ENCODE assay signal across 21 cellular contexts in genomic region chr22:31144223-31144622, GRCh38. TPM values are rescaled to one million over a fixed set of nuclear protein-coding genes. Genes with fewer than 3 reads are reported as not detected.
DNase-seq lines count a peak whose midpoint lies in the region; ATAC-seq, FAIRE-seq and TF ChIP-seq lines count a peak whose summit lies in the region.
"Had no signal": no experiment of that assay in that cellular context is flagged by ENCODE, and none has a peak within 500 bp of the region (broad histone marks: within the 10 kb centered on the region; RNA-seq: fewer than 3 reads in every experiment).

No MANE protein-coding gene starts in this region.

- peaks cover 13% of the 10 kb centered on the region for H3K9me3 Mint-ChIP-seq in activated CD4-positive, alpha-beta T cell treated with anti-CD3 and anti-CD28 coated beads for 36 hours (ENCODE audit: low read depth)
- H3K9me3 Mint-ChIP-seq: activated CD4-positive, alpha-beta T cell treated with anti-CD3 and anti-CD28 coated beads, Interleukin-2, amount 10 ng/mL, durations not matched to agents 24 days and 14 days had no signal

- H3K36me3 ChIP-seq in bronchial epithelial cell (ENCODE audit: control insufficient read depth, insufficient read depth, low read length) (no peaks in the 10 kb centered on the region), mucosa of descending colon (ENCODE audit: low read depth) (no peaks in the 10 kb centered on the region)
- H3K36me3 ChIP-seq: SJSA1, tibial artery had no signal

- peak; percentile 18 for DNase-seq in activated CD4-positive, alpha-beta T cell treated with anti-CD3 and anti-CD28 coated beads for 36 hours
- DNase-seq in activated CD4-positive, alpha-beta T cell treated with anti-CD3 and anti-CD28 coated beads, Interleukin-2, amount 50 U/mL, for 1 hour, result no peak
- DNase-seq in HuH-7 (ENCODE audit: low spot score) (peak; percentile 22), bronchial epithelial cell (ENCODE audit: low read depth) (peak; percentile 69), mucosa of descending colon (no peak), D341Med (ENCODE audit: low spot score) (no peak), NCI-H2107 (lab: John Stamatoyannopoulos, UW) (no peak)
- DNase-seq: activated CD4-positive, alpha-beta T cell treated with anti-CD3 and anti-CD28 coated beads, Interleukin-2, amount 10 ng/mL, durations not matched to agents 24 days and 14 days; activated T-cell treated with anti-CD3 and anti-CD28 coated beads, Interleukin-2, amount 50 U/mL, for 48 hours; amniotic stem cell; GDM1; kidney glomerular epithelial cell; NCI-H1436; occipital lobe; T1000 had no signal

- H3K4me1 Mint-ChIP-seq in activated CD4-positive, alpha-beta T cell treated with anti-CD3 and anti-CD28 coated beads for 36 hours, result peaks cover 8% of the 10 kb centered on the region

- intact Hi-C loops in activated CD4-positive, alpha-beta T cell treated with anti-CD3 and anti-CD28 coated beads for 36 hours (cut with DNase I, micrococcal nuclease), result no loop called here
- intact Hi-C loops in mucosa of descending colon (cut with DNase I, micrococcal nuclease), result loop anchor here in 1 of 2 donors (10.0 kb wide), 1 partner anchor 189 kb away; no protein-coding TSS in a partner anchor

- no peak overlapping the region for H3K4me3 Mint-ChIP-seq in activated CD4-positive, alpha-beta T cell treated with anti-CD3 and anti-CD28 coated beads for 36 hours
- H3K4me3 Mint-ChIP-seq: activated CD4-positive, alpha-beta T cell treated with anti-CD3 and anti-CD28 coated beads, Interleukin-2, amount 10 ng/mL, durations not matched to agents 24 days and 14 days; H9; IgD-negative memory B cell had no signal

- CTCF ChIA-PET in activated CD4-positive, alpha-beta T cell treated with anti-CD3 and anti-CD28 coated beads for 36 hours (lab: Charles Lee), result interaction anchor here (0.6 to 1.7 kb wide), 4 partner anchors 15 to 138 kb away, joined by 4 to 5 read pairs (median 4); partner anchors contain the start of gene RNF185

- POLR2A ChIA-PET in activated CD4-positive, alpha-beta T cell treated with anti-CD3 and anti-CD28 coated beads for 36 hours (lab: Charles Lee), result no interaction called here

- peak; percentile 88 for ATAC-seq in activated CD4-positive, alpha-beta T cell treated with anti-CD3 and anti-CD28 coated beads for 36 hours
- peak; percentile 73 for ATAC-seq in mucosa of descending colon
- no peak for ATAC-seq in HG03378 (IDR thresholded peaks at IDR 0.05; ENCODE audit: unreplicated experiment)

- no peaks in the 10 kb centered on the region for H3K27me3 Mint-ChIP-seq in activated CD4-positive, alpha-beta T cell treated with anti-CD3 and anti-CD28 coated beads for 36 hours
- H3K27me3 Mint-ChIP-seq: IgD-negative memory B cell had no signal

- peaks cover 4% of the 10 kb centered on the region for H3K27me3 ChIP-seq in bronchial epithelial cell (ENCODE audit: control insufficient read depth, insufficient read depth, low read length)
- H3K27me3 ChIP-seq: SJSA1 had no signal

- H3K9me3 ChIP-seq in mucosa of descending colon, result peaks cover 5% of the 10 kb centered on the region
- H3K9me3 ChIP-seq: tibial artery had no signal

- no peak overlapping the region for H3K27ac Mint-ChIP-seq in activated CD4-positive, alpha-beta T cell treated with anti-CD3 and anti-CD28 coated beads for 36 hours
- H3K27ac Mint-ChIP-seq: activated CD4-positive, alpha-beta T cell treated with anti-CD3 and anti-CD28 coated beads, Interleukin-2, amount 10 ng/mL, durations not matched to agents 24 days and 14 days; H9 had no signal

- FAIRE-seq in bronchial epithelial cell (lab: Jason Lieb, UNC), result no peak

- H3K4me1 ChIP-seq in mucosa of descending colon (ENCODE audit: low read depth), result peaks cover 4% of the 10 kb centered on the region
- H3K4me1 ChIP-seq: SJSA1 had no signal

- H3K4me3 ChIP-seq in bronchial epithelial cell (ENCODE audit: low read depth, low read length) (no peak overlapping the region), mucosa of descending colon (no peak overlapping the region)
- H3K4me3 ChIP-seq: SJSA1, tibial artery had no signal

- no peaks in the 10 kb centered on the region for H3K36me3 Mint-ChIP-seq in activated CD4-positive, alpha-beta T cell treated with anti-CD3 and anti-CD28 coated beads for 36 hours (ENCODE audit: low read depth)
- H3K36me3 Mint-ChIP-seq: IgD-negative memory B cell had no signal

- no peak for TF ChIP-seq CTCF in bronchial epithelial cell (IDR thresholded peaks at IDR 0.05; ENCODE audit: insufficient read depth, low read length, severe bottlenecking)
- no peak for TF ChIP-seq CTCF in mucosa of descending colon (IDR thresholded peaks at IDR 0.05)

RNA-seq across cellular contexts. Expression of gene PLA2G3, which starts 3.9 kb away (rescaled TPM):
- not detected for total RNA-seq in activated CD4-positive, alpha-beta T cell treated with anti-CD3 and anti-CD28 coated beads for 36 hours
- total RNA-seq in bronchial epithelial cell (under 0.01 and 0.38 TPM in 2 replicates), mucosa of descending colon (under 1 TPM in 1 of 3 donors, not detected in 2; 0.22 TPM)
- total RNA-seq: activated CD4-positive, alpha-beta T cell treated with anti-CD3 and anti-CD28 coated beads, Interleukin-2, amount 10 ng/mL, durations not matched to agents 24 days and 14 days; epithelial cell of proximal tubule; occipital lobe; SJSA1 had no signal

RNA-seq across cellular contexts. Expression of gene RNF185, which starts 15.8 kb away (rescaled TPM):
- 10 to 100 TPM; 15.7 to 16.1 TPM for total RNA-seq in activated CD4-positive, alpha-beta T cell treated with anti-CD3 and anti-CD28 coated beads for 36 hours
- 58.4 and 73.0 TPM in 2 replicates for total RNA-seq in bronchial epithelial cell
- 10 to 100 TPM; 33.8 to 43.1 (median 38.4) TPM for total RNA-seq in mucosa of descending colon

RNA-seq across cellular contexts. Expression of gene INPP5J, which starts 21.5 kb away (rescaled TPM):
- under 1 TPM; 0.11 to 0.23 TPM for total RNA-seq in activated CD4-positive, alpha-beta T cell treated with anti-CD3 and anti-CD28 coated beads for 36 hours
- total RNA-seq in bronchial epithelial cell (under 0.01 and 0.64 TPM in 2 replicates), mucosa of descending colon (10 to 100 TPM; 21.3 to 44.0 (median 24.1) TPM)

RNA-seq across cellular contexts. Expression of gene SELENOM, which starts 36.9 kb away (rescaled TPM):
- total RNA-seq in activated CD4-positive, alpha-beta T cell treated with anti-CD3 and anti-CD28 coated beads for 36 hours, result 10 to 100 TPM in 1 of 2 experiments, 1 to 10 TPM in 1; 8.8 to 12.2 TPM
- total RNA-seq in bronchial epithelial cell, result 29.4 and 35.0 TPM in 2 replicates
- 100 to 1,000 TPM in 1 of 3 donors, 10 to 100 TPM in 2; 22.3 to 286 (median 83.4) TPM for total RNA-seq in mucosa of descending colon

Comparison
In these comparisons a context has a peak if more than half of its experiments do, and no peak if none do; other contexts are left out.
1. DNase-seq: peak in activated CD4-positive, alpha-beta T cell treated with anti-CD3 and anti-CD28 coated beads for 36 hours (single experiment), HuH-7 (single experiment) and bronchial epithelial cell (single experiment); none in activated CD4-positive, alpha-beta T cell treated with anti-CD3 and anti-CD28 coated beads, Interleukin-2, amount 50 U/mL, for 1 hour (single experiment), mucosa of descending colon (0 of 3), D341Med (single experiment) and NCI-H2107 (single experiment).
2. RNA of gene INPP5J, which starts 21.5 kb away (total RNA-seq): 21.3 to 44.0 TPM in mucosa of descending colon; 0.11 to 0.23 TPM in activated CD4-positive, alpha-beta T cell treated with anti-CD3 and anti-CD28 coated beads for 36 hours and under 0.01 to 0.64 TPM in bronchial epithelial cell; every median in the first group is over 10 times any median in the second.